17 cellular contexts compared by ENCODE assay signal in genomic region chr6:106474476-106474875, GRCh38.
DNase-seq lines count a peak whose midpoint lies in the region; ATAC-seq, FAIRE-seq and TF ChIP-seq lines count a peak whose summit lies in the region.
"Had no signal": no experiment of that assay in that cellular context is flagged by ENCODE, and none has a peak within 500 bp of the region (broad histone marks: within the 10 kb centered on the region; RNA-seq: fewer than 3 reads in every experiment).

No MANE protein-coding gene starts in this region.

- no peak overlapping the region for H3K4me3 ChIP-seq in breast epithelium
- no peak overlapping the region for H3K4me3 ChIP-seq in bronchial epithelial cell (ENCODE audit: low read depth, low read length)
- no peak overlapping the region for H3K4me3 ChIP-seq in osteoblast (ENCODE audit: insufficient read depth, low read length)
- no peak overlapping the region for H3K4me3 ChIP-seq in coronary artery
- H3K4me3 ChIP-seq: BLaER1, GM23338 had no signal

- H3K9me3 Mint-ChIP-seq in MCF 10A (ENCODE audit: unreplicated experiment) = no peaks in the 10 kb centered on the region
- H3K9me3 Mint-ChIP-seq in activated naive CD4-positive, alpha-beta T cell treated with anti-CD3 and anti-CD28 coated beads, Interleukin-2, amount 50 U/mL, for 72 hours = no peaks in the 10 kb centered on the region
- H3K9me3 Mint-ChIP-seq: CD8-positive, alpha-beta memory T cell; GM23338 had no signal

- H3K27ac ChIP-seq in breast epithelium (no peak overlapping the region), osteoblast (ENCODE audit: low read depth, low read length) (peak overlapping the region; percentile 40), coronary artery (no peak overlapping the region)
- H3K27ac ChIP-seq: 22Rv1, BLaER1 had no signal

- peaks cover 0 to 3% of the 10 kb centered on the region in 2 donors for H3K4me1 ChIP-seq in breast epithelium
- H3K4me1 ChIP-seq in osteoblast (ENCODE audit: insufficient read depth, low read length) = peaks cover 30% of the 10 kb centered on the region
- H3K4me1 ChIP-seq: BLaER1, Caco-2 had no signal

- DNase-seq in MCF 10A (ENCODE audit: unreplicated experiment) (peak; percentile 78), breast epithelium (ENCODE audit: low spot score in 2 of 2) (no peak), RCC 7860 (ENCODE audit: low spot score) (peak; percentile 11), bronchial epithelial cell (ENCODE audit: low read depth) (peak; percentile 21), osteoblast (ENCODE audit: insufficient read length, low spot score, missing footprints) (peak; percentile 36), coronary artery (ENCODE audit: low spot score) (no peak)
- DNase-seq in activated naive CD4-positive, alpha-beta T cell treated with anti-CD3 and anti-CD28 coated beads, Interleukin-2, amount 50 U/mL, for 72 hours (ENCODE audit: low spot score in 2 of 2) = no peak
- DNase-seq: Caco-2; CD8-positive, alpha-beta memory T cell; DND-41; GF-D8; H7 had no signal

- H3K4me3 Mint-ChIP-seq in MCF 10A (ENCODE audit: unreplicated experiment) = no peak overlapping the region
- H3K4me3 Mint-ChIP-seq: CD8-positive, alpha-beta memory T cell; GM23338 had no signal

- no peak for TF ChIP-seq POLR2A in breast epithelium (IDR thresholded peaks at IDR 0.05)

- POLR2A ChIA-PET in MCF 10A (lab: Yijun Ruan, JAX) = interaction anchor here (0.6 to 12.5 kb wide), 23 partner anchors 10 to 149 kb away, joined by 3 to 191 read pairs (median 5); partner anchors contain the start of gene ATG5

- no TSS peak for BruUV-seq in MCF 10A (replicated peaks; lab: Mats Ljungman, UMichigan)

- H3K9me3 ChIP-seq in breast epithelium = no peaks in the 10 kb centered on the region
- no peaks in the 10 kb centered on the region for H3K9me3 ChIP-seq in osteoblast (ENCODE audit: low read depth, low read length)
- H3K9me3 ChIP-seq: BLaER1, Caco-2 had no signal

- H3K27ac Mint-ChIP-seq in MCF 10A (ENCODE audit: low read depth, unreplicated experiment) = no peak overlapping the region
- no peak overlapping the region for H3K27ac Mint-ChIP-seq in activated naive CD4-positive, alpha-beta T cell treated with anti-CD3 and anti-CD28 coated beads, Interleukin-2, amount 50 U/mL, for 72 hours
- H3K27ac Mint-ChIP-seq: CD8-positive, alpha-beta memory T cell; GM23338 had no signal

- no peak overlapping the region for H3K4me2 ChIP-seq in osteoblast (ENCODE audit: insufficient read depth, low read length)
- H3K4me2 ChIP-seq: BLaER1, GM23338 had no signal

- peak overlapping the region; percentile 26 for H2AFZ ChIP-seq in osteoblast (ENCODE audit: low read length)
- H2AFZ ChIP-seq: GM23338 had no signal

- H3K36me3 Mint-ChIP-seq in MCF 10A (ENCODE audit: insufficient read depth, unreplicated experiment) = no peaks in the 10 kb centered on the region
- H3K36me3 Mint-ChIP-seq in activated naive CD4-positive, alpha-beta T cell treated with anti-CD3 and anti-CD28 coated beads, Interleukin-2, amount 50 U/mL, for 72 hours = no peaks in the 10 kb centered on the region
- H3K36me3 Mint-ChIP-seq: CD8-positive, alpha-beta memory T cell had no signal

- intact Hi-C loops in MCF 10A (cut with micrococcal nuclease) = no loop called here
- intact Hi-C loops in breast epithelium (cut with DNase I; ENCODE audit: low total_unique reads) = loop anchor here (10.0 kb wide), 1 partner anchor 1830 kb away; no protein-coding TSS in a partner anchor

- FAIRE-seq in RCC 7860 (lab: Jason Lieb, UNC) = no peak
- FAIRE-seq in bronchial epithelial cell (lab: Jason Lieb, UNC) = no peak
- FAIRE-seq: GM19239 had no signal

- no peak for TF ChIP-seq CTCF in MCF 10A (IDR thresholded peaks at IDR 0.05; ENCODE audit: unreplicated experiment)
- no peak for TF ChIP-seq CTCF in breast epithelium (IDR thresholded peaks at IDR 0.05)
- TF ChIP-seq CTCF in bronchial epithelial cell (IDR thresholded peaks at IDR 0.05; ENCODE audit: insufficient read depth, low read length, severe bottlenecking) = no peak
- no peak for TF ChIP-seq CTCF in osteoblast (IDR thresholded peaks at IDR 0.05; ENCODE audit: extremely low read depth, low read depth, low read length)
- TF ChIP-seq CTCF in coronary artery (IDR thresholded peaks at IDR 0.05) = no peak

- no peaks in the 10 kb centered on the region for H3K79me2 ChIP-seq in osteoblast (ENCODE audit: insufficient read depth, low read length)

- CTCF ChIA-PET in MCF 10A (lab: Yijun Ruan, JAX) = interaction anchor here (0.6 to 2.1 kb wide), 6 partner anchors 14 to 554 kb away, joined by 3 to 15 read pairs (median 4); partner anchors contain the start of gene MTRES1

- peaks cover 13% of the 10 kb centered on the region for H3K4me1 Mint-ChIP-seq in MCF 10A (ENCODE audit: insufficient read depth, unreplicated experiment)
- H3K4me1 Mint-ChIP-seq: GM23338 had no signal

- H3K36me3 ChIP-seq in breast epithelium = no peaks in the 10 kb centered on the region
- H3K36me3 ChIP-seq in bronchial epithelial cell (ENCODE audit: control insufficient read depth, insufficient read depth, low read length) = no peaks in the 10 kb centered on the region
- H3K36me3 ChIP-seq in osteoblast (ENCODE audit: insufficient read depth, low read length) = no peaks in the 10 kb centered on the region
- H3K36me3 ChIP-seq: BLaER1 had no signal

- no peak for ATAC-seq in HG03342 (IDR thresholded peaks at IDR 0.05; ENCODE audit: unreplicated experiment)
- ATAC-seq in activated naive CD4-positive, alpha-beta T cell treated with anti-CD3 and anti-CD28 coated beads, Interleukin-2, amount 50 U/mL, for 72 hours = no peak
- ATAC-seq: GM23338 had no signal

- H3K27me3 ChIP-seq in breast epithelium (no peaks in the 10 kb centered on the region), bronchial epithelial cell (ENCODE audit: control insufficient read depth, insufficient read depth, low read length) (no peaks in the 10 kb centered on the region), osteoblast (ENCODE audit: insufficient read depth, low read length) (no peaks in the 10 kb centered on the region)
- H3K27me3 ChIP-seq: BLaER1 had no signal

- no peaks in the 10 kb centered on the region for H3K27me3 Mint-ChIP-seq in MCF 10A (ENCODE audit: insufficient read depth, unreplicated experiment)
- H3K27me3 Mint-ChIP-seq: CD8-positive, alpha-beta memory T cell had no signal

- no peaks in the 10 kb centered on the region for H4K20me1 ChIP-seq in osteoblast (ENCODE audit: insufficient read depth, low read length)
- H4K20me1 ChIP-seq: BLaER1 had no signal

Comparison
In these comparisons a context has a peak if more than half of its experiments do, and no peak if none do; other contexts are left out.
1. DNase-seq: peak in MCF 10A (single experiment), RCC 7860 (single experiment), bronchial epithelial cell (single experiment) and osteoblast (single experiment); none in breast epithelium (0 of 2), coronary artery (single experiment) and activated naive CD4-positive, alpha-beta T cell treated with anti-CD3 and anti-CD28 coated beads, Interleukin-2, amount 50 U/mL, for 72 hours (0 of 2).